24 cellular contexts compared by ENCODE assay signal in genomic region chr16:85961988-85962915, GRCh38.
A peak's percentile ranks its signal among the peaks of the same experiment; 100 is the strongest.
DNase-seq lines count a peak whose midpoint lies in the region; ATAC-seq and TF ChIP-seq lines count a peak whose summit lies in the region.
"Had no signal": no experiment of that assay in that cellular context is flagged by ENCODE, and none has a peak within 500 bp of the region (broad histone marks: within the 10 kb centered on the region; RNA-seq: fewer than 3 reads in every experiment).

No MANE protein-coding gene starts in this region.

- no CpG with 5 or more reads among the region's 22 CpGs for WGBS in mesendoderm (ENCODE audit: extremely low coverage, insufficient coverage, low lambda C conversion rate)

- H3K56ac ChIP-seq in mesendoderm (ENCODE audit: low read length): no peak overlapping the region

- intact Hi-C loops in HCT116 (cut with micrococcal nuclease): loop anchor here (10.0 kb wide), 1 partner anchor 57 kb away; no protein-coding TSS in a partner anchor

- H3K36me3 Mint-ChIP-seq in T-helper 17 cell (ENCODE audit: low read depth): no peaks in the 10 kb centered on the region
- H3K36me3 Mint-ChIP-seq: activated naive CD4-positive, alpha-beta T cell treated with anti-CD3 and anti-CD28 coated beads, Interleukin-2, amount 50 U/mL, for 24 hours; natural killer cell treated with Interleukin-12 subunit alpha and Interleukin-12 subunit beta and Interleukin-15 and Interleukin-18, amount 100 ng/mL, for 72 hours had no signal

- H3K4me3 ChIP-seq in HCT116 (replicated peaks in 1 of 2; ENCODE audit: low read depth in 1 of 2, low read length in 2 of 2) (no peak overlapping the region), mesendoderm (ENCODE audit: low read length) (no peak overlapping the region)

- H3K9ac ChIP-seq in HCT116 (ENCODE audit: low read length) (no peak overlapping the region), mesendoderm (ENCODE audit: low read length) (no peak overlapping the region)

- no peak overlapping the region for H3K4me2 ChIP-seq in HCT116 (ENCODE audit: low read length)
- H3K4me2 ChIP-seq in mesendoderm (ENCODE audit: low read length): no peak overlapping the region

- H3K27ac Mint-ChIP-seq in T-helper 17 cell: peak overlapping the region; percentile 34
- H3K27ac Mint-ChIP-seq: activated naive CD4-positive, alpha-beta T cell treated with anti-CD3 and anti-CD28 coated beads, Interleukin-2, amount 50 U/mL, for 24 hours; effector memory CD8-positive, alpha-beta T cell had no signal

- H3K4me1 Mint-ChIP-seq in T-helper 17 cell: no peaks in the 10 kb centered on the region
- H3K4me1 Mint-ChIP-seq: activated naive CD4-positive, alpha-beta T cell treated with anti-CD3 and anti-CD28 coated beads, Interleukin-2, amount 50 U/mL, for 24 hours had no signal

- no peaks in the 10 kb centered on the region for H3K9me2 ChIP-seq in HCT116 (ENCODE audit: insufficient read depth)

- H3K4ac ChIP-seq in mesendoderm (ENCODE audit: low read depth, low read length): no peak overlapping the region

- BruUV-seq in HCT116 (replicated peaks; lab: Mats Ljungman, UMichigan): no TSS peak

- H3K36me3 ChIP-seq in HCT116 (ENCODE audit: control insufficient read depth in 1 of 2, insufficient read depth in 2 of 2, low read length in 2 of 2) (no peaks in the 10 kb centered on the region), mesendoderm (ENCODE audit: control insufficient read depth, insufficient read depth, low read length) (no peaks in the 10 kb centered on the region)
- H3K36me3 ChIP-seq: WERI-Rb-1 had no signal

- H4K8ac ChIP-seq in mesendoderm (ENCODE audit: low read depth, low read length): no peak overlapping the region

- H3K4me1 ChIP-seq in HCT116 (ENCODE audit: control insufficient read depth in 1 of 2, insufficient read depth in 2 of 2, low read length in 2 of 2): no peaks in the 10 kb centered on the region
- H3K4me1 ChIP-seq in mesendoderm (ENCODE audit: control insufficient read depth, low read depth, low read length): no peaks in the 10 kb centered on the region
- H3K4me1 ChIP-seq: Caco-2 had no signal

- no peak overlapping the region for H2AK5ac ChIP-seq in mesendoderm (ENCODE audit: low read length)

- RAD21 ChIA-PET in HCT116 (lab: Charles Lee; ENCODE audit: low non-redundant PET in 1 of 2, low total read pairs in 2 of 2, uncharacterized antibody in 2 of 2, unreplicated experiment in 2 of 2): no interaction called here

- no peaks in the 10 kb centered on the region for H3K79me1 ChIP-seq in mesendoderm (ENCODE audit: low read length)

- TF ChIP-seq RAD21 in HCT116 (IDR thresholded peaks at IDR 0.05; ENCODE audit: low read depth): no peak

- peaks cover 10% of the 10 kb centered on the region for H3K27me3 Mint-ChIP-seq in T-helper 17 cell
- H3K27me3 Mint-ChIP-seq: activated naive CD4-positive, alpha-beta T cell treated with anti-CD3 and anti-CD28 coated beads, Interleukin-2, amount 50 U/mL, for 24 hours; effector memory CD8-positive, alpha-beta T cell; natural killer cell treated with Interleukin-12 subunit alpha and Interleukin-12 subunit beta and Interleukin-15 and Interleukin-18, amount 100 ng/mL, for 72 hours had no signal

- H3K23ac ChIP-seq in mesendoderm (ENCODE audit: low read length): no peak overlapping the region

- TF ChIP-seq CTCF in GM12872 (IDR thresholded peaks at IDR 0.05; ENCODE audit: insufficient read depth, low read depth, low read length) (peak; percentile 28; the same call in 1 of the 3 replicates), HCT116 (IDR thresholded peaks at IDR 0.05 in 2 of 3, conservative IDR thresholded peaks at IDR 0.05 in 1 of 3; ENCODE audit: borderline replicate concordance in 1 of 3, insufficient read depth in 1 of 3, low read depth in 2 of 3, low read length in 2 of 3) (peak in 2 of 3 experiments; percentile 25 to 48; a peak in 3 of 6 replicates)

- no peak overlapping the region for H3K4me3 Mint-ChIP-seq in T-helper 17 cell
- H3K4me3 Mint-ChIP-seq: activated naive CD4-positive, alpha-beta T cell treated with anti-CD3 and anti-CD28 coated beads, Interleukin-2, amount 50 U/mL, for 24 hours; effector memory CD8-positive, alpha-beta T cell; natural killer cell treated with Interleukin-12 subunit alpha and Interleukin-12 subunit beta and Interleukin-15 and Interleukin-18, amount 100 ng/mL, for 72 hours had no signal

- H3K9me3 ChIP-seq in HCT116 (ENCODE audit: control insufficient read depth in 1 of 2, insufficient read depth in 1 of 2, low read depth in 1 of 2, low read length in 2 of 2) (no peaks in the 10 kb centered on the region), T-helper 17 cell (ENCODE audit: control insufficient read depth, low read length, poor library complexity, severe bottlenecking) (no peaks in the 10 kb centered on the region)
- H3K9me3 ChIP-seq: Caco-2 had no signal

- H3K79me2 ChIP-seq in HCT116 (ENCODE audit: insufficient read depth, low read length) (no peaks in the 10 kb centered on the region), mesendoderm (ENCODE audit: control insufficient read depth, insufficient read depth, low read length) (no peaks in the 10 kb centered on the region)

- no peak overlapping the region for H2BK120ac ChIP-seq in mesendoderm (ENCODE audit: low read depth, low read length)

- peaks cover 21% of the 10 kb centered on the region for H3K27me3 ChIP-seq in HCT116 (ENCODE audit: insufficient read depth, low read length)
- H3K27me3 ChIP-seq in mesendoderm (ENCODE audit: insufficient read depth, low read length, poor library complexity): no peaks in the 10 kb centered on the region

- H3K27ac ChIP-seq in HCT116 (ENCODE audit: low read depth, low read length): no peak overlapping the region
- no peak overlapping the region for H3K27ac ChIP-seq in mesendoderm (ENCODE audit: low read depth, low read length)
- H3K27ac ChIP-seq: C4-2B, WERI-Rb-1 had no signal

- CTCF ChIA-PET in HCT116 (lab: Charles Lee): interaction anchor here (0.5 to 1.6 kb wide), 3 partner anchors 20 to 143 kb away, joined by 3 to 5 read pairs (median 5); no protein-coding TSS in a partner anchor

- H2BK5ac ChIP-seq in mesendoderm (ENCODE audit: low read length): no peak overlapping the region

- H4K5ac ChIP-seq in mesendoderm (ENCODE audit: low read length): no peak overlapping the region

- TF ChIP-seq POLR2A in HCT116 (IDR thresholded peaks at IDR 0.05; ENCODE audit: borderline replicate concordance, extremely low read depth, insufficient read depth, insufficient read length): no peak

- no peaks in the 10 kb centered on the region for H4K20me1 ChIP-seq in HCT116 (ENCODE audit: insufficient read depth)

- DNase-seq in HCT116 (ENCODE audit: low read depth, low spot score): no peak
- no peak for DNase-seq in T-helper 17 cell
- peak; percentile 20 for DNase-seq in mesendoderm
- no peak for DNase-seq in NCI-H1694 treated with DMSO at 0.1 percent for 48 hours (lab: John Stamatoyannopoulos, UW)
- DNase-seq: activated CD4-positive, alpha-beta T cell treated with anti-CD3 and anti-CD28 coated beads for 48 hours; Caco-2; effector memory CD8-positive, alpha-beta T cell; erythroblast; GF-D8; mammary epithelial cell; MM.1S; NCI-H1417 treated with DMSO at 0.1 percent for 48 hours; NCI-H2081 treated with DMSO at 0.1 percent for 48 hours; NCI-H226; stimulated activated CD4-positive, alpha-beta T cell treated with anti-CD3 and anti-CD28 coated beads, Interleukin-15, amount 100 ng/mL, for 24 hours; stimulated activated CD4-positive, alpha-beta T cell treated with anti-CD3 and anti-CD28 coated beads, Interleukin-4, amount 100 ng/mL, for 4 hours; trophoblast cell; WERI-Rb-1 had no signal

- ATAC-seq in HCT116 (peak; percentile 46; the same call in 1 of the 2 replicates), T-helper 17 cell (no peak), HG02840 (IDR thresholded peaks at IDR 0.05; ENCODE audit: low FRiP score, unreplicated experiment) (no peak), GM18520 (IDR thresholded peaks at IDR 0.05; ENCODE audit: unreplicated experiment) (no peak)
- ATAC-seq: effector memory CD8-positive, alpha-beta T cell; natural killer cell treated with Interleukin-12 subunit alpha and Interleukin-12 subunit beta and Interleukin-15 and Interleukin-18, amount 100 ng/mL, for 72 hours had no signal

- no peak overlapping the region for H2BK15ac ChIP-seq in mesendoderm (replicated peaks; ENCODE audit: low read depth)

- POLR2A ChIA-PET in HCT116 (lab: Charles Lee): no interaction called here

- H3K18ac ChIP-seq in mesendoderm (ENCODE audit: low read length): no peak overlapping the region

- no peak overlapping the region for H2AFZ ChIP-seq in HCT116 (ENCODE audit: low read depth, low read length, poor library complexity, severe bottlenecking)

TF ChIP-seq in HCT116, 20 proteins besides CTCF, POLR2A, EP300 and RAD21 (continues in another document):
- TF ChIP-seq, protein P1, sequence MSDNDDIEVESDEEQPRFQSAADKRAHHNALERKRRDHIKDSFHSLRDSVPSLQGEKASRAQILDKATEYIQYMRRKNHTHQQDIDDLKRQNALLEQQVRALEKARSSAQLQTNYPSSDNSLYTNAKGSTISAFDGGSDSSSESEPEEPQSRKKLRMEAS (IDR thresholded peaks at IDR 0.05): no peak
- TF ChIP-seq ELF1 (IDR thresholded peaks at IDR 0.05; ENCODE audit: borderline replicate concordance, low read depth): no peak
- TF ChIP-seq SRF (IDR thresholded peaks at IDR 0.05; ENCODE audit: low read depth): no peak
- TF ChIP-seq SP1 (IDR thresholded peaks at IDR 0.05; ENCODE audit: low read depth): no peak
- no peak for TF ChIP-seq CEBPB (IDR thresholded peaks at IDR 0.05; ENCODE audit: low read depth)
- TF ChIP-seq, protein P2, sequence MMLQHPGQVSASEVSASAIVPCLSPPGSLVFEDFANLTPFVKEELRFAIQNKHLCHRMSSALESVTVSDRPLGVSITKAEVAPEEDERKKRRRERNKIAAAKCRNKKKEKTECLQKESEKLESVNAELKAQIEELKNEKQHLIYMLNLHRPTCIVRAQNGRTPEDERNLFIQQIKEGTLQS (IDR thresholded peaks at IDR 0.05): no peak
- TF ChIP-seq ZNF274 (IDR thresholded peaks at IDR 0.05; ENCODE audit: low read depth, low read length): no peak
- TF ChIP-seq TCF7L2 (IDR thresholded peaks at IDR 0.05; ENCODE audit: borderline replicate concordance, extremely low read depth, insufficient read depth, insufficient read length): no peak
- no peak for TF ChIP-seq FOSL1 (IDR thresholded peaks at IDR 0.05; ENCODE audit: low read depth)
- no peak for TF ChIP-seq SIN3A (IDR thresholded peaks at IDR 0.05; ENCODE audit: low read depth)
